23 cellular contexts compared by ENCODE assay signal in the genomic region with DNA sequence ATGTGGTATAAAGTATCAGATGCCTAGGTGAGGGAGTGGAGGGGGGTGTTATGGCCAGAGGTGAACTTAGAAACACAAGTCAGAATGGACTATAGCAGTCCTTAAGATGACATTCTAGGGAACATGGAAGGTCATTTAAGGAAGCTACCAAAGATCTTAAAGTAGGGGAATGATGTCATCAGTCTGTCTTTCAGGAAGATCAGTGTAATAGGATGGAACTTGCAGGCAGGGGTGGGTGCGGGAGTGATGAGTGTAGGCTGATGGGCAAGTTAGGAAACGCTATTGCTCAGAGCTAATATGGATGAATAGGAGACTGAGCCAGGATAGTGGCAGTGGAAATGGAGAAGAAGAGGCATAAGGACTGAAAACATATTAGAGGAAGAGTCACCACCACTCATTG. TPM values are rescaled to one million over a fixed set of nuclear protein-coding genes. Genes with fewer than 3 reads are reported as not detected.
DNase-seq lines count a peak whose midpoint lies in the region; ATAC-seq, FAIRE-seq and TF ChIP-seq lines count a peak whose summit lies in the region.
"Had no signal": no experiment of that assay in that cellular context is flagged by ENCODE, and none has a peak within 500 bp of the region (broad histone marks: within the 10 kb centered on the region; RNA-seq: fewer than 3 reads in every experiment).

No MANE protein-coding gene starts in this region.

- H3K9ac ChIP-seq in astrocyte (ENCODE audit: low read length), result no peak overlapping the region
- H3K9ac ChIP-seq: BLaER1 treated with 17β-estradiol and CSF1 and Interleukin-3, amounts not matched to agents 10 nM and 100 nM had no signal

- no peaks in the 10 kb centered on the region for H3K9me3 Mint-ChIP-seq in astrocyte (ENCODE audit: unreplicated experiment)
- H3K9me3 Mint-ChIP-seq: CD4-positive, alpha-beta T cell; HFFc6 had no signal

- peak; percentile 63 for DNase-seq in DMS53 (lab: John Stamatoyannopoulos, UW)
- no peak for DNase-seq in DMS53 treated with DMSO at 0.1 percent for 48 hours (lab: John Stamatoyannopoulos, UW; ENCODE audit: unreplicated experiment)
- DNase-seq in astrocyte (ENCODE audit: low read depth), result no peak
- DNase-seq in cerebellar nuclear complex (lab: John Stamatoyannopoulos, UW), result no peak
- no peak for DNase-seq in GM19240 (ENCODE audit: insufficient read length, low spot score)
- DNase-seq: 8988T; ACHN; Calu3; CD4-positive, alpha-beta T cell; DMS 273 treated with DMSO at 0.1 percent for 48 hours; DMS79 treated with DMSO at 0.1 percent for 48 hours; EL; HFFc6 had no signal

- H3K4me3 Mint-ChIP-seq in astrocyte (ENCODE audit: unreplicated experiment), result no peak overlapping the region
- H3K4me3 Mint-ChIP-seq: CD4-positive, alpha-beta T cell; HFFc6 had no signal

- no peak overlapping the region for H2AFZ ChIP-seq in astrocyte (ENCODE audit: low read depth, low read length)

- H3K4me2 ChIP-seq in astrocyte (ENCODE audit: low read length), result no peak overlapping the region
- H3K4me2 ChIP-seq: BLaER1 treated with 17β-estradiol and CSF1 and Interleukin-3, amounts not matched to agents 10 nM and 100 nM had no signal

- H3K4me3 ChIP-seq in astrocyte (ENCODE audit: insufficient read depth, low read depth, low read length), result no peak overlapping the region
- H3K4me3 ChIP-seq: BLaER1 treated with 17β-estradiol and CSF1 and Interleukin-3, amounts not matched to agents 10 nM and 100 nM; HAP-1 had no signal

- H3K4me1 Mint-ChIP-seq in astrocyte (ENCODE audit: low read depth, unreplicated experiment), result peaks cover 9% of the 10 kb centered on the region

- FAIRE-seq in astrocyte (lab: Jason Lieb, UNC), result peak; percentile 37
- FAIRE-seq: G401.6, GM12891, GM19239, H1 had no signal

- H3K27me3 ChIP-seq in astrocyte (ENCODE audit: insufficient read depth, low read length), result no peaks in the 10 kb centered on the region
- H3K27me3 ChIP-seq: BLaER1 treated with 17β-estradiol and CSF1 and Interleukin-3, amounts not matched to agents 10 nM and 100 nM had no signal

- peaks cover 6% of the 10 kb centered on the region for H3K4me1 ChIP-seq in astrocyte (ENCODE audit: insufficient read depth, low read length)
- H3K4me1 ChIP-seq: BLaER1 treated with 17β-estradiol and CSF1 and Interleukin-3, amounts not matched to agents 10 nM and 100 nM; HAP-1 had no signal

- no peaks in the 10 kb centered on the region for H4K20me1 ChIP-seq in astrocyte (ENCODE audit: insufficient read depth, low read length)
- H4K20me1 ChIP-seq: BLaER1 treated with 17β-estradiol and CSF1 and Interleukin-3, amounts not matched to agents 10 nM and 100 nM had no signal

- H3K36me3 Mint-ChIP-seq in astrocyte (ENCODE audit: low read depth, unreplicated experiment), result no peaks in the 10 kb centered on the region

- no peak overlapping the region for H3K27ac ChIP-seq in astrocyte (ENCODE audit: low read depth, low read length)
- H3K27ac ChIP-seq: BLaER1 treated with 17β-estradiol and CSF1 and Interleukin-3, amounts not matched to agents 10 nM and 100 nM had no signal

- no peaks in the 10 kb centered on the region for H3K79me2 ChIP-seq in astrocyte (ENCODE audit: insufficient read depth, low read length)

- no peak overlapping the region for H3K27ac Mint-ChIP-seq in astrocyte (ENCODE audit: unreplicated experiment)
- H3K27ac Mint-ChIP-seq: CD4-positive, alpha-beta T cell; HFFc6 had no signal

- no peaks in the 10 kb centered on the region for H3K9me3 ChIP-seq in astrocyte (ENCODE audit: insufficient read depth, low read depth, low read length)
- H3K9me3 ChIP-seq: BLaER1 treated with 17β-estradiol and CSF1 and Interleukin-3, amounts not matched to agents 10 nM and 100 nM; HAP-1 had no signal

- H3K27me3 Mint-ChIP-seq in astrocyte (ENCODE audit: low read depth, unreplicated experiment), result no peaks in the 10 kb centered on the region
- H3K27me3 Mint-ChIP-seq: CD4-positive, alpha-beta T cell had no signal

- no peaks in the 10 kb centered on the region for H3K36me3 ChIP-seq in astrocyte (ENCODE audit: insufficient read depth, low read length)
- H3K36me3 ChIP-seq: BLaER1 treated with 17β-estradiol and CSF1 and Interleukin-3, amounts not matched to agents 10 nM and 100 nM; HAP-1 had no signal

- no peak for TF ChIP-seq CTCF in astrocyte (IDR thresholded peaks at IDR 0.05; ENCODE audit: insufficient read depth, low read depth, low read length)

- ATAC-seq in esophagus mucosa (peak; percentile 58), HG03196 (IDR thresholded peaks at IDR 0.05; ENCODE audit: unreplicated experiment) (no peak), HG02884 (IDR thresholded peaks at IDR 0.05; ENCODE audit: unreplicated experiment) (no peak)

RNA-seq across cellular contexts. Expression of a gene that starts 27.5 kb away (rescaled TPM):
- total RNA-seq in astrocyte (not detected in 2 replicates), esophagus mucosa (34.5 TPM)
- total RNA-seq: Calu3; CD4-positive, alpha-beta T cell; H1; HFFc6; HT1080 had no signal

RNA-seq across cellular contexts. Expression of a gene that starts 52.0 kb away (rescaled TPM):
- 50.3 and 76.1 TPM in 2 replicates for total RNA-seq in astrocyte
- 32.8 TPM for total RNA-seq in esophagus mucosa

Comparison
In these comparisons a context has a peak if more than half of its experiments do, and no peak if none do; other contexts are left out.
1. RNA of a gene that starts 27.5 kb away (total RNA-seq): 34.5 TPM in esophagus mucosa (single experiment); not detected in astrocyte; every median in the first group is over 10 times any median in the second.